Comparison of ENCODE assay signal across 17 cellular contexts in genomic region chr17:46930083-46930482, GRCh38. TPM values are rescaled to one million over a fixed set of nuclear protein-coding genes. Genes with fewer than 3 reads are reported as not detected.
"Had no signal": no experiment of that assay in that cellular context is flagged by ENCODE, and none has a peak within 500 bp of the region (broad histone marks: within the 10 kb centered on the region; RNA-seq: fewer than 3 reads in every experiment).

No MANE protein-coding gene starts in this region.

- H3K4me1 ChIP-seq: colonic mucosa had no signal

- H3K27ac ChIP-seq: colonic mucosa, gastrocnemius medialis, heart right ventricle, SJSA1 had no signal

- H3K27me3 ChIP-seq: colonic mucosa, gastrocnemius medialis, heart right ventricle, left lung, SJSA1, tibial nerve had no signal

- H3K4me3 ChIP-seq: colonic mucosa, gastrocnemius medialis, heart right ventricle, left lung, SJSA1, tibial nerve had no signal

- ATAC-seq: activated T-cell treated with anti-CD3 and anti-CD28 coated beads, Interleukin-2, amount 50 U/mL, for 4 hours; gastrocnemius medialis; left lung; natural killer cell treated with Interleukin-12 subunit alpha and Interleukin-12 subunit beta and Interleukin-15 and Interleukin-18, amount 100 ng/mL, for 72 hours; stimulated activated naive B cell treated with anti-CD40 and anti-IgM and Interleukin-4, amounts not matched to agents 10 μg/mL and 1 μg/mL and 100 μg/mL, for 72 hours had no signal

- H3K27ac Mint-ChIP-seq: activated CD4-positive, alpha-beta memory T cell treated with anti-CD3 and anti-CD28 coated beads, Interleukin-2, amount 10 ng/mL, durations not matched to agents 7 days and 5 days; activated naive CD4-positive, alpha-beta T cell treated with anti-CD3 and anti-CD28 coated beads, Interleukin-2, amount 50 U/mL, for 24 hours; memory B cell; natural killer cell treated with Interleukin-12 subunit alpha and Interleukin-12 subunit beta and Interleukin-15 and Interleukin-18, amount 100 ng/mL, for 72 hours; stimulated activated naive B cell treated with anti-CD40 and anti-IgM and Interleukin-4, amounts not matched to agents 10 μg/mL and 1 μg/mL and 100 μg/mL, for 72 hours had no signal

- DNase-seq: activated CD4-positive, alpha-beta memory T cell treated with anti-CD3 and anti-CD28 coated beads, Interleukin-2, amount 10 ng/mL, durations not matched to agents 7 days and 5 days; activated CD4-positive, alpha-beta T cell treated with anti-CD3 and anti-CD28 coated beads for 4 hours; activated effector memory CD4-positive, alpha-beta T cell treated with Interleukin-2 at 50 U/mL for 16 hours; activated T-cell treated with anti-CD3 and anti-CD28 coated beads, Interleukin-2, amount 50 U/mL, for 4 hours; central memory CD4-positive, alpha-beta T cell; colonic mucosa; gastrocnemius medialis; heart right ventricle; left lung; stimulated activated naive B cell treated with anti-CD40 and anti-IgM and Interleukin-4, amounts not matched to agents 10 μg/mL and 1 μg/mL and 100 μg/mL, for 72 hours; T-helper 2 cell had no signal

- H3K9me3 Mint-ChIP-seq: activated CD4-positive, alpha-beta memory T cell treated with anti-CD3 and anti-CD28 coated beads, Interleukin-2, amount 10 ng/mL, durations not matched to agents 7 days and 5 days; activated naive CD4-positive, alpha-beta T cell treated with anti-CD3 and anti-CD28 coated beads, Interleukin-2, amount 50 U/mL, for 24 hours; activated T-cell treated with anti-CD3 and anti-CD28 coated beads, Interleukin-2, amount 50 U/mL, for 4 hours; memory B cell; natural killer cell treated with Interleukin-12 subunit alpha and Interleukin-12 subunit beta and Interleukin-15 and Interleukin-18, amount 100 ng/mL, for 72 hours; stimulated activated naive B cell treated with anti-CD40 and anti-IgM and Interleukin-4, amounts not matched to agents 10 μg/mL and 1 μg/mL and 100 μg/mL, for 72 hours had no signal

- H3K4me3 Mint-ChIP-seq: activated CD4-positive, alpha-beta memory T cell treated with anti-CD3 and anti-CD28 coated beads, Interleukin-2, amount 10 ng/mL, durations not matched to agents 7 days and 5 days; activated naive CD4-positive, alpha-beta T cell treated with anti-CD3 and anti-CD28 coated beads, Interleukin-2, amount 50 U/mL, for 24 hours; activated T-cell treated with anti-CD3 and anti-CD28 coated beads, Interleukin-2, amount 50 U/mL, for 4 hours; memory B cell; natural killer cell treated with Interleukin-12 subunit alpha and Interleukin-12 subunit beta and Interleukin-15 and Interleukin-18, amount 100 ng/mL, for 72 hours; stimulated activated naive B cell treated with anti-CD40 and anti-IgM and Interleukin-4, amounts not matched to agents 10 μg/mL and 1 μg/mL and 100 μg/mL, for 72 hours had no signal

- H3K27me3 Mint-ChIP-seq: activated CD4-positive, alpha-beta memory T cell treated with anti-CD3 and anti-CD28 coated beads, Interleukin-2, amount 10 ng/mL, durations not matched to agents 7 days and 5 days; activated naive CD4-positive, alpha-beta T cell treated with anti-CD3 and anti-CD28 coated beads, Interleukin-2, amount 50 U/mL, for 24 hours; memory B cell; natural killer cell treated with Interleukin-12 subunit alpha and Interleukin-12 subunit beta and Interleukin-15 and Interleukin-18, amount 100 ng/mL, for 72 hours; stimulated activated naive B cell treated with anti-CD40 and anti-IgM and Interleukin-4, amounts not matched to agents 10 μg/mL and 1 μg/mL and 100 μg/mL, for 72 hours had no signal

- H3K9me3 ChIP-seq: colonic mucosa, gastrocnemius medialis, heart right ventricle, left lung, SJSA1, tibial nerve had no signal

RNA-seq across cellular contexts. Expression of gene RPRML, which starts 49.0 kb away (rescaled TPM):
- total RNA-seq: activated CD4-positive, alpha-beta memory T cell treated with anti-CD3 and anti-CD28 coated beads, Interleukin-2, amount 10 ng/mL, durations not matched to agents 7 days and 5 days; activated T-cell treated with anti-CD3 and anti-CD28 coated beads, Interleukin-2, amount 50 U/mL, for 4 hours; colonic mucosa; left lung; natural killer cell treated with Interleukin-12 subunit alpha and Interleukin-12 subunit beta and Interleukin-15 and Interleukin-18, amount 100 ng/mL, for 72 hours; osteocyte; SJSA1 had no signal
